Comparison of ENCODE assay signal across 10 cellular contexts in genomic region chr2:138712212-138712979, GRCh38.
A peak's percentile ranks its signal among the peaks of the same experiment; 100 is the strongest.
DNase-seq lines count a peak whose midpoint lies in the region; ATAC-seq, FAIRE-seq and TF ChIP-seq lines count a peak whose summit lies in the region.
"Had no signal": no experiment of that assay in that cellular context is flagged by ENCODE, and none has a peak within 500 bp of the region (broad histone marks: within the 10 kb centered on the region; RNA-seq: fewer than 3 reads in every experiment).

No MANE protein-coding gene starts in this region.

- DNase-seq in GM12892 (ENCODE audit: insufficient read length) (no peak), esophagus muscularis mucosa (ENCODE audit: extremely low spot score) (peak; percentile 42), T1000 (lab: John Stamatoyannopoulos, UW) (no peak), NCI-H1436 (lab: John Stamatoyannopoulos, UW) (no peak), posterior cingulate gyrus (no peak)
- DNase-seq in stimulated activated CD4-positive, alpha-beta T cell treated with anti-CD3 and anti-CD28 coated beads, Interleukin-2, amount 100 ng/mL, for 48 hours: no peak
- DNase-seq: anterior cingulate cortex, Karpas-422 had no signal

- no peak for TF ChIP-seq POLR2A in GM12892 (IDR thresholded peaks at IDR 0.05; ENCODE audit: low read depth, low read length)
- no peak for TF ChIP-seq POLR2A in esophagus muscularis mucosa (IDR thresholded peaks at IDR 0.05; ENCODE audit: low read depth)

- no peaks in the 10 kb centered on the region for H3K36me3 ChIP-seq in esophagus muscularis mucosa

- no peak for TF ChIP-seq CTCF in esophagus muscularis mucosa (IDR thresholded peaks at IDR 0.05)

- H3K27ac ChIP-seq in esophagus muscularis mucosa (replicated peaks in 1 of 4): no peak overlapping the region

- no peaks in the 10 kb centered on the region for H3K9me3 ChIP-seq in esophagus muscularis mucosa

- peaks cover 0 to 3% (median 0%) of the 10 kb centered on the region in 4 donors for H3K27me3 ChIP-seq in esophagus muscularis mucosa

- no peak for TF ChIP-seq EP300 in esophagus muscularis mucosa (IDR thresholded peaks at IDR 0.05)

- intact Hi-C loops in esophagus muscularis mucosa (cut with DNase I): no loop called here
- intact Hi-C loops in posterior cingulate gyrus (cut with DNase I): no loop called here

- no peak overlapping the region for H3K4me3 ChIP-seq in esophagus muscularis mucosa

- ATAC-seq in GM21423 (IDR thresholded peaks at IDR 0.05; ENCODE audit: unreplicated experiment) (peak; percentile 92), HG03175 (IDR thresholded peaks at IDR 0.05; ENCODE audit: unreplicated experiment) (peak; percentile 94)

- peaks cover 15 to 21% (median 18%) of the 10 kb centered on the region in 4 donors for H3K4me1 ChIP-seq in esophagus muscularis mucosa

- FAIRE-seq in GM12892 (lab: Jason Lieb, UNC): peak; percentile 90

- WGBS in esophagus muscularis mucosa: 91% methylated on average over 4 of the region's 4 CpGs
